In the genomic region with DNA sequence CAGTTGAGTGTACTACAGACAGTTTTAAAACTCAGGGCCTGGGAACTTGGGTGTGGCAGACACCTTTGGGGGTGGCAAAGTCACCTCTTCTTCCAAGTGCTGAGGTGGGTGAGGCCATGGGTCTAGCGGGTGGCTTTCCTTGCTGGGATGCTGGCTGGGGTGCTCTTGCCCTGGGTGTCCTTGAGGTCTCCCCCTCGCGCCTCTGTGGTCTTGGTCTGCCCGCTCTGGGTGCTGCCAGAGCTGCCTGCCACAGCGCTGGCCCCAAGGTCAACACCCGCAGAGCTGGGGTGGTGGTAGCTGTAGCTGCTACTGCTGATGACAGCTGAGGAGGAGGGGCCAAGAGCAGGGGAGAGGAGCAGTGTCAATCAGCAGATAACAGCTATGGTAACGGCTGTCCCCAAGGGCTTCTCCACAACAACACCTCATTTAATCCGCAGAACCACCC, we compare ENCODE assay signal across 1 cellular context.
TF ChIP-seq lines count a peak whose summit lies in the region.

No MANE protein-coding gene starts in this region.

TF ChIP-seq in GM12878, 131 proteins besides CTCF, POLR2A, EP300 and RAD21:
- TF ChIP-seq ZNF592 (IDR thresholded peaks at IDR 0.05) = no peak
- peak; percentile 67 for TF ChIP-seq PKNOX1 (IDR thresholded peaks at IDR 0.05)
TF ChIP-seq in GM12878: peak in this region for 1.
